In the genomic region with DNA sequence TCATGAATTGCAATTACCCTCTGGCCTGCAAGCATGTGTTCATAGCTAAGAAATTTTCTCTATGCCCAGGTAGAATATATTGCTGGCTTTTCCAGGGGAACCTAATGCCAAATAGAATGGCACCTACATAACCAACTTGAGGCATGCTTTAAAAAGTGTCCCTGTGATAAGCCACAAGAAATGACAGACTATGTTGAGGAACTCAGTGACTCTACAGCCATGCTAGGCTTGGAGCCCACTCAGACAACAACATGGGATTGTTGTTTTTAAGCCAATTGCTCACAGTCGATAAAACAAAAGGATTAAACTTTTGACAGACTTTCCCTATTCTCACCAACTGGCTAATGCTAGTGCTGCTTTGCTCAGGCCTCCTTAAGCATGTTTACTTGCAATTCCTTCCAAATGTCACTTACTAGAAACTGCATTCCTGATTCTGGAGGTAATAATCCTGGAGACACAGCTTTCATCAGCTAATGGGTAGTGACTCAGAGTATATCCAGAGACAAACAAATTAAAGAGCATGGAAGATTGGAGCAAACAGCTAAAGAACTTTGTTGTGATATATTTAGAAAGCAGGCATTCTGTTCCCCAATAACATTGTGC, we compare ENCODE assay signal across 20 cellular contexts.
A peak's percentile ranks its signal among the peaks of the same experiment; 100 is the strongest.
DNase-seq lines count a peak whose midpoint lies in the region; ATAC-seq, FAIRE-seq and TF ChIP-seq lines count a peak whose summit lies in the region.
"Had no signal": no experiment of that assay in that cellular context is flagged by ENCODE, and none has a peak within 500 bp of the region (broad histone marks: within the 10 kb centered on the region; RNA-seq: fewer than 3 reads in every experiment).

No MANE protein-coding gene starts in this region.

- H4K91ac ChIP-seq in IMR-90 (ENCODE audit: insufficient read depth, low read depth, low read length): peak overlapping the region; percentile 85

- CTCF ChIA-PET in IMR-90 (lab: Yijun Ruan, JAX): interaction anchor here (0.7 kb wide), 1 partner anchor 289 kb away, joined by 5 read pairs; no protein-coding TSS in a partner anchor

- H3K79me1 ChIP-seq in IMR-90 (ENCODE audit: low read depth in 1 of 2, low read length in 2 of 2): peaks cover 0 to 26% of the 10 kb centered on the region in 2 experiments; a peak in 2 of 4 replicates

- POLR2A ChIA-PET in IMR-90 (lab: Charles Lee; ENCODE audit: unreplicated experiment): interaction anchor here (0.6 kb wide), 1 partner anchor 161 kb away, joined by 3 read pairs; no protein-coding TSS in a partner anchor

- dilution Hi-C loops in IMR-90 (cut with HindIII; ENCODE audit: low sequenced_read_pairs, unreplicated experiment): no loop called here

- peak overlapping the region; percentile 86; the same call in 1 of the 2 replicates for H3K4ac ChIP-seq in IMR-90 (ENCODE audit: low read depth, low read length)

- H3K9me1 ChIP-seq in IMR-90 (ENCODE audit: insufficient read depth, low read length): peaks cover 7% of the 10 kb centered on the region; the same call in 1 of the 2 replicates

- peak overlapping the region; percentile 99 for H2BK5ac ChIP-seq in IMR-90 (ENCODE audit: low read depth, low read length, poor library complexity, severe bottlenecking)

- no peak for TF ChIP-seq EP300 in upper lobe of left lung (IDR thresholded peaks at IDR 0.05)

- H3K4me3 ChIP-seq in IMR-90 (ENCODE audit: insufficient read depth, low read depth, low read length): no peak overlapping the region
- no peak overlapping the region for H3K4me3 ChIP-seq in epithelial cell of esophagus (ENCODE audit: low read length)
- no peak overlapping the region for H3K4me3 ChIP-seq in mesodermal cell (ENCODE audit: extremely low read depth, insufficient read depth, low read length, poor library complexity, severe bottlenecking)
- no peak overlapping the region for H3K4me3 ChIP-seq in upper lobe of left lung
- H3K4me3 ChIP-seq in small intestine (ENCODE audit: low read depth in 1 of 2, low read length in 2 of 2): no peak overlapping the region

- peaks cover 18% of the 10 kb centered on the region for H3K4me1 ChIP-seq in IMR-90 (ENCODE audit: control insufficient read depth, insufficient read depth, low read length)
- H3K4me1 ChIP-seq in mesodermal cell (ENCODE audit: control insufficient read depth, insufficient read depth, low read length, poor library complexity, severe bottlenecking): peaks cover 6% of the 10 kb centered on the region
- no peaks in the 10 kb centered on the region for H3K4me1 ChIP-seq in upper lobe of left lung
- H3K4me1 ChIP-seq in small intestine (ENCODE audit: control insufficient read depth in 2 of 2, insufficient read depth in 1 of 2, low read depth in 1 of 2, low read length in 1 of 2): no peaks in the 10 kb centered on the region

- no peaks in the 10 kb centered on the region for H4K20me1 ChIP-seq in IMR-90 (ENCODE audit: insufficient read depth, low read length)

- H2BK120ac ChIP-seq in IMR-90 (ENCODE audit: low read depth, low read length): peak overlapping the region; percentile 93

- peak overlapping the region; percentile 89; the same call in 1 of the 2 replicates for H3K23ac ChIP-seq in IMR-90 (ENCODE audit: low read depth, low read length)

- no peak overlapping the region for H2AFZ ChIP-seq in IMR-90 (replicated peaks; ENCODE audit: low read length, poor library complexity)

- H4K8ac ChIP-seq in IMR-90 (ENCODE audit: low read depth in 2 of 2, low read length in 2 of 2): peak overlapping the region; percentile 6 to 24

- H3K27ac ChIP-seq in IMR-90 (ENCODE audit: insufficient read depth, low read length) (peak overlapping the region; percentile 96), mesodermal cell (ENCODE audit: low read depth, low read length, severe bottlenecking) (peak overlapping the region; percentile 65), upper lobe of left lung (no peak overlapping the region), small intestine (ENCODE audit: low read depth in 1 of 2, low read length in 1 of 2) (peak overlapping the region in 1 of 2 donors; percentile 34)

- H3K14ac ChIP-seq in IMR-90 (replicated peaks; ENCODE audit: low read depth, low read length): peak overlapping the region; percentile 67; the same call in 1 of the 2 replicates

- H3K9me3 ChIP-seq in IMR-90 (ENCODE audit: control insufficient read depth, insufficient read depth, low read length) (peaks cover 2% of the 10 kb centered on the region; the same call in 1 of the 2 replicates), mesodermal cell (ENCODE audit: control insufficient read depth, low read length) (no peaks in the 10 kb centered on the region), upper lobe of left lung (no peaks in the 10 kb centered on the region), small intestine (ENCODE audit: control insufficient read depth, low read depth) (no peaks in the 10 kb centered on the region)

- intact Hi-C loops in IMR-90 (cut with micrococcal nuclease): loop anchor here (2.0 to 5.0 kb wide), 2 partner anchors 74 to 101 kb away; no protein-coding TSS in a partner anchor

- no TSS peak for BruUV-seq in IMR-90 (replicated peaks; lab: Mats Ljungman, UMichigan)

- FAIRE-seq in small intestine (lab: Jason Lieb, UNC): no peak

- H2BK20ac ChIP-seq in IMR-90 (ENCODE audit: low read depth, low read length): peak overlapping the region; percentile 90

- peak overlapping the region; percentile 23; the same call in 1 of the 2 replicates for H3K4me2 ChIP-seq in IMR-90 (ENCODE audit: low read depth, low read length)

- peak overlapping the region; percentile 99; the same call in 1 of the 2 replicates for H4K5ac ChIP-seq in IMR-90 (ENCODE audit: low read depth, low read length)

- H3K56ac ChIP-seq in IMR-90 (ENCODE audit: extremely low read depth, insufficient read depth, low read length): peak overlapping the region; percentile 79; the same call in 1 of the 2 replicates

- H2AK9ac ChIP-seq in IMR-90 (replicated peaks; ENCODE audit: low read depth, low read length, poor library complexity): no peak overlapping the region

- peak overlapping the region; percentile 87; the same call in 1 of the 2 replicates for H2AK5ac ChIP-seq in IMR-90 (ENCODE audit: low read depth, low read length)

- TF ChIP-seq POLR2A in IMR-90 (IDR thresholded peaks at IDR 0.05; ENCODE audit: low read depth, low read length) (no peak), upper lobe of left lung (IDR thresholded peaks at IDR 0.05) (no peak)

- peak overlapping the region; percentile 75; the same call in 2 of the 3 replicates for H2BK15ac ChIP-seq in IMR-90 (ENCODE audit: low read depth, low read length)

- no peak for TF ChIP-seq CTCF in IMR-90 (conservative IDR thresholded peaks at IDR 0.05; ENCODE audit: low read depth, low read length)
- TF ChIP-seq CTCF in epithelial cell of esophagus (IDR thresholded peaks at IDR 0.05; ENCODE audit: insufficient read depth, low read depth, low read length, missing control alignments): no peak
- no peak for TF ChIP-seq CTCF in upper lobe of left lung (IDR thresholded peaks at IDR 0.05)

- peak overlapping the region; percentile 72; the same call in 1 of the 2 replicates for H3K9ac ChIP-seq in IMR-90 (ENCODE audit: low read depth, low read length)

- in situ Hi-C loops in IMR-90 (cut with MboI; ENCODE audit: low sequenced_read_pairs): no loop called here

- peak; percentile 38 for DNase-seq in AG20443 (ENCODE audit: low spot score)
- peak; percentile 58 for DNase-seq in IMR-90
- DNase-seq in epithelial cell of esophagus (ENCODE audit: low read depth): peak; percentile 42
- no peak for DNase-seq in NCI-H1436 treated with DMSO at 0.1 percent for 48 hours (lab: John Stamatoyannopoulos, UW)
- no peak for DNase-seq in upper lobe of left lung
- no peak for DNase-seq in small intestine
- DNase-seq in mesenteric fat pad (ENCODE audit: low spot score): no peak
- DNase-seq: activated naive CD4-positive, alpha-beta T cell treated with anti-CD3 and anti-CD28 coated beads, Interleukin-2, amount 10 ng/mL, durations not matched to agents 7 days and 5 days; central memory CD4-positive, alpha-beta T cell; COR-L47; endodermal cell; head of caudate nucleus; Kasumi-1; NCI-H2029; NCI-H526; retina; stimulated activated CD4-positive, alpha-beta T cell treated with anti-CD3 and anti-CD28 coated beads, Interleukin-4, amount 100 ng/mL, for 1 hour had no signal

- WGBS in IMR-90 (ENCODE audit: extremely low coverage in 2 of 2, insufficient read length in 1 of 2), 2 experiments: no CpG with 5 or more reads among the region's 1 CpG
- 73 to 80% methylated on average over 1 of the region's 1 CpG for WGBS in mesodermal cell (ENCODE audit: insufficient coverage in 2 of 2), 2 experiments
- 57 to 70% methylated on average over 1 of the region's 1 CpG for WGBS in upper lobe of left lung, 2 donors
- 51 to 76% (median 63%) methylated on average over 1 of the region's 1 CpG for WGBS in small intestine, 3 donors

- peak overlapping the region; percentile 99; the same call in 1 of the 2 replicates for H3K18ac ChIP-seq in IMR-90 (ENCODE audit: low read depth, low read length)

- peak; percentile 56 for ATAC-seq in IMR-90 (ENCODE audit: low read depth)
- no peak for ATAC-seq in upper lobe of left lung (ENCODE audit: low FRiP score in 2 of 2)
- ATAC-seq: activated CD4-positive, CD25-positive, alpha-beta regulatory T cell treated with anti-CD3 and anti-CD28 coated beads, Interleukin-2, amount 50 U/mL, for 24 hours; natural killer cell treated with Interleukin-12 subunit alpha and Interleukin-12 subunit beta and Interleukin-15 and Interleukin-18, amount 100 ng/mL, for 72 hours had no signal

- H3K27me3 ChIP-seq in IMR-90 (ENCODE audit: control insufficient read depth, insufficient read depth, low read length) (no peaks in the 10 kb centered on the region), upper lobe of left lung (no peaks in the 10 kb centered on the region), small intestine (ENCODE audit: control insufficient read depth in 2 of 2, insufficient read depth in 2 of 2, low read length in 2 of 2) (no peaks in the 10 kb centered on the region)

- TF ChIP-seq RAD21 in IMR-90 (IDR thresholded peaks at IDR 0.05; ENCODE audit: low read length): no peak

- H3K36me3 ChIP-seq in IMR-90 (ENCODE audit: control insufficient read depth, insufficient read depth, low read length) (no peaks in the 10 kb centered on the region), mesodermal cell (ENCODE audit: control insufficient read depth, insufficient read depth, low read length) (no peaks in the 10 kb centered on the region), upper lobe of left lung (no peaks in the 10 kb centered on the region), small intestine (ENCODE audit: control insufficient read depth in 2 of 2, insufficient read depth in 2 of 2, low read length in 2 of 2) (no peaks in the 10 kb centered on the region)

TF ChIP-seq in IMR-90, 13 proteins besides CTCF, POLR2A, EP300 and RAD21:
- TF ChIP-seq BHLHE40 (IDR thresholded peaks at IDR 0.05; ENCODE audit: low read depth, low read length) (no peak), MAFK (IDR thresholded peaks at IDR 0.05; ENCODE audit: low read depth, low read length) (no peak), MAZ (IDR thresholded peaks at IDR 0.05; ENCODE audit: borderline replicate concordance, low read depth, low read length) (no peak)

Comparison
In these comparisons a context has a peak if more than half of its experiments do, and no peak if none do; other contexts are left out.
1. DNase-seq: peak in AG20443 (single experiment), IMR-90 (single experiment) and epithelial cell of esophagus (single experiment); none in NCI-H1436 treated with DMSO at 0.1 percent for 48 hours (single experiment), upper lobe of left lung (0 of 2), small intestine (single experiment) and mesenteric fat pad (single experiment).
2. H3K27ac ChIP-seq: peak in IMR-90 (single experiment) and mesodermal cell (single experiment); none in upper lobe of left lung (0 of 4).